ENCODE assay signal across 1 cellular context in the genomic region with DNA sequence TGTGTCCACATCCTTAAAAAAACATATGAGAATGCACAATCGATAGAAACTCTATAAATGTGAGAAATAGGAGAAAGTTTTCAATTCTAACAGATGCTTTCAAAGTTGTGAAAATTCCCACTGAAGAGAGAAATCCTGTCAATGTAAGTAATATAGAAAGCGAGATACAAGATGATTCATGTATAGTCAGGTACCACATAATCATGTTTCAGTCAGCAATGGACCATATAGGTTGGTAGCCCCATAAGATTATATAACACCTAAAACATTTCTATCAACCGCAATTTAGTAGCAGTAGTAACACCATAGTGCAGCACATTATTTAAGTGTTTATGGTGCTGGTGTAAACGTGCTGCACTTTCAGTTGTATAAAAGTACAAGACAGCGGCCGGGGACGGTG.
TF ChIP-seq lines count a peak whose summit lies in the region.

No MANE protein-coding gene starts in this region.

TF ChIP-seq in liver, 16 proteins besides CTCF, POLR2A, EP300 and RAD21:
- TF ChIP-seq ZBTB33 (IDR thresholded peaks at IDR 0.05): no peak
- no peak for TF ChIP-seq SP1 (IDR thresholded peaks at IDR 0.05)
- TF ChIP-seq TAF1 (conservative IDR thresholded peaks at IDR 0.05): no peak
- no peak for TF ChIP-seq JUND (IDR thresholded peaks at IDR 0.05)
- TF ChIP-seq, protein P1, sequence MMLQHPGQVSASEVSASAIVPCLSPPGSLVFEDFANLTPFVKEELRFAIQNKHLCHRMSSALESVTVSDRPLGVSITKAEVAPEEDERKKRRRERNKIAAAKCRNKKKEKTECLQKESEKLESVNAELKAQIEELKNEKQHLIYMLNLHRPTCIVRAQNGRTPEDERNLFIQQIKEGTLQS (IDR thresholded peaks at IDR 0.05): no peak
- no peak for TF ChIP-seq REST (IDR thresholded peaks at IDR 0.05)
- no peak for TF ChIP-seq HNF4A (conservative IDR thresholded peaks at IDR 0.05)
- TF ChIP-seq YY1 (IDR thresholded peaks at IDR 0.05): no peak
- no peak for TF ChIP-seq FOXA1 (IDR thresholded peaks at IDR 0.05)
- no peak for TF ChIP-seq MAX (IDR thresholded peaks at IDR 0.05)
- TF ChIP-seq HNF4G (IDR thresholded peaks at IDR 0.05): no peak
- no peak for TF ChIP-seq GABPA (IDR thresholded peaks at IDR 0.05 in 1 of 2, conservative IDR thresholded peaks at IDR 0.05 in 1 of 2)
- TF ChIP-seq FOXA2 (IDR thresholded peaks at IDR 0.05): no peak
